14 cellular contexts compared by ENCODE assay signal in the genomic region with DNA sequence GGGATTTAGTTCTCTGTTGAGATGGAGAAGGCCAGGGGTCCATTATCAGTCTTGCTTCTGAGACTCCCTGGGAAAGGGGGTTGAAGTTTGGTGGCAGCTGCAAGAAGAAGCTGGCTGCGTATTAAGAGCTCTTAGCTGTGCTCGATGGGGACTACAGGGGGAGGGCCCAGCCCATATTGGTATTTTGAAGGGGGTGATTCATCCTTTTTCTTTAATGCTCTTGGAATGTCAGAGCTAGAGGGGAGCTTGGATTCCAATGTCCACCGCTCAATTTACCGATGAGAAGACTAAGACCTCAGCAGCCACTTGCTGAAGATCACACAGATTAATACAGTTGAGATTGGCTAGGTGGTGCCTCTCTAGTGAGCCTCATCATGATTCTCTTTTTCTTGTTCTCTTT. TPM values are rescaled to one million over a fixed set of nuclear protein-coding genes. Genes with fewer than 3 reads are reported as not detected.
DNase-seq lines count a peak whose midpoint lies in the region; ATAC-seq, FAIRE-seq and TF ChIP-seq lines count a peak whose summit lies in the region.
"Had no signal": no experiment of that assay in that cellular context is flagged by ENCODE, and none has a peak within 500 bp of the region (broad histone marks: within the 10 kb centered on the region; RNA-seq: fewer than 3 reads in every experiment).

No MANE protein-coding gene starts in this region.

- H2AFZ ChIP-seq in GM23338 = no peak overlapping the region
- no peak overlapping the region for H2AFZ ChIP-seq in mesenchymal stem cell (ENCODE audit: low read depth, low read length)

- no peaks in the 10 kb centered on the region for H3K9me3 Mint-ChIP-seq in GM23338

- peaks cover 19% of the 10 kb centered on the region for H3K4me1 ChIP-seq in GM23338 (ENCODE audit: insufficient read depth)
- peaks cover 29% of the 10 kb centered on the region for H3K4me1 ChIP-seq in mesenchymal stem cell (ENCODE audit: control insufficient read depth, insufficient read depth, low read depth, low read length)

- H3K27ac Mint-ChIP-seq in GM23338 = no peak overlapping the region

- no peak overlapping the region for H2BK120ac ChIP-seq in mesenchymal stem cell (ENCODE audit: low read depth, low read length)

- H3K36me3 Mint-ChIP-seq in GM23338 (ENCODE audit: low read depth) = no peaks in the 10 kb centered on the region; the same call in 2 of the 3 replicates

- CTCF ChIA-PET in HEK293T (lab: Yijun Ruan, JAX) = interaction anchor here (3.3 kb wide), 1 partner anchor 117 kb away, joined by 9 read pairs; no protein-coding TSS in a partner anchor

- H2AK5ac ChIP-seq in mesenchymal stem cell (ENCODE audit: low read length, severe bottlenecking) = no peak overlapping the region

- H3K23ac ChIP-seq in mesenchymal stem cell (ENCODE audit: low read length in 2 of 2) = no peak overlapping the region

- TF ChIP-seq CTCF in AG10803 (conservative IDR thresholded peaks at IDR 0.05; ENCODE audit: low read length) (no peak), GM23338 (conservative IDR thresholded peaks at IDR 0.05; ENCODE audit: low read depth in 2 of 2) (no peak)

- H4K20me1 ChIP-seq in GM23338 (replicated peaks; ENCODE audit: insufficient read depth) = peaks cover 6% of the 10 kb centered on the region; the same call in 1 of the 2 replicates

- H3K14ac ChIP-seq in mesenchymal stem cell (ENCODE audit: low read length in 2 of 2) = no peak overlapping the region

- H2BK5ac ChIP-seq in mesenchymal stem cell (ENCODE audit: low read depth, low read length, poor library complexity, severe bottlenecking) = no peak overlapping the region

- H3K4me2 ChIP-seq in GM23338 (peak overlapping the region; percentile 88; the same call in 1 of the 2 replicates), mesenchymal stem cell (ENCODE audit: low read length, poor library complexity, severe bottlenecking) (no peak overlapping the region)

- H3K9me3 ChIP-seq in mesenchymal stem cell (ENCODE audit: control insufficient read depth, low read length) = no peaks in the 10 kb centered on the region

- H3K9ac ChIP-seq in mesenchymal stem cell (ENCODE audit: low read length) = no peak overlapping the region

- DNase-seq in AG10803 (ENCODE audit: low read depth) = peak; percentile 49
- DNase-seq in GM23338 (ENCODE audit: low spot score) = peak; percentile 27
- DNase-seq in T1000 (lab: John Stamatoyannopoulos, UW) = peak; percentile 16
- DNase-seq in mesenchymal stem cell = peak; percentile 45
- no peak for DNase-seq in NCI-H2029 treated with DMSO at 0.1 percent for 48 hours (lab: John Stamatoyannopoulos, UW)
- DNase-seq in HEK293T (ENCODE audit: extremely low spot score) = no peak
- DNase-seq in frontal cortex (ENCODE audit: low spot score in 2 of 2) = no peak
- DNase-seq: activated CD4-positive, alpha-beta T cell treated with anti-CD3 and anti-CD28 coated beads for 4 hours; MV-4-11; NCI-H510A had no signal

- no peak overlapping the region for H4K8ac ChIP-seq in mesenchymal stem cell (ENCODE audit: low read length)

- H4K91ac ChIP-seq in mesenchymal stem cell (ENCODE audit: low read length) = no peak overlapping the region

- H3K9me2 ChIP-seq in GM23338 (ENCODE audit: insufficient read depth) = no peaks in the 10 kb centered on the region

- no peak for ATAC-seq in GM23338
- ATAC-seq in GM19463 (IDR thresholded peaks at IDR 0.05; ENCODE audit: unreplicated experiment) = no peak

- no peak overlapping the region for H2BK12ac ChIP-seq in mesenchymal stem cell (ENCODE audit: low read length in 2 of 2)

- FAIRE-seq in frontal cortex (lab: Jason Lieb, UNC) = no peak
- FAIRE-seq: GM19239 had no signal

- H3K4me3 ChIP-seq in AG10803 (ENCODE audit: low read length) = no peak overlapping the region
- no peak overlapping the region for H3K4me3 ChIP-seq in GM23338
- no peak overlapping the region for H3K4me3 ChIP-seq in mesenchymal stem cell (ENCODE audit: insufficient read depth in 1 of 2, low read depth in 1 of 2, low read length in 2 of 2)
- H3K4me3 ChIP-seq: skin epidermis had no signal

- peaks cover 63% of the 10 kb centered on the region for H3K27me3 ChIP-seq in GM23338 (ENCODE audit: insufficient read depth)
- peaks cover 25 to 72% of the 10 kb centered on the region in 2 experiments for H3K27me3 ChIP-seq in mesenchymal stem cell (ENCODE audit: control insufficient read depth in 1 of 2, insufficient read depth in 1 of 2, low read length in 2 of 2)

- no peak overlapping the region for H3K18ac ChIP-seq in mesenchymal stem cell (ENCODE audit: low read depth in 1 of 2, low read length in 2 of 2)

- H3K4me3 Mint-ChIP-seq in GM23338 = peak overlapping the region; percentile 88

- peaks cover 14% of the 10 kb centered on the region; the same call in 2 of the 3 replicates for H3K4me1 Mint-ChIP-seq in GM23338

- H3K27me3 Mint-ChIP-seq in GM23338 (ENCODE audit: insufficient read depth, low read depth, poor library complexity) = peaks cover 44% of the 10 kb centered on the region

- H3K79me1 ChIP-seq in mesenchymal stem cell (replicated peaks; ENCODE audit: low read length, poor library complexity, severe bottlenecking) = peaks cover 4% of the 10 kb centered on the region

- 17% methylated on average over 2 of the region's 4 CpGs for WGBS in mesenchymal stem cell

- H3F3A ChIP-seq in GM23338 (replicated peaks; ENCODE audit: low read depth) = peaks cover 7% of the 10 kb centered on the region; the same call in 1 of the 2 replicates

- H3K4ac ChIP-seq in mesenchymal stem cell (ENCODE audit: low read depth in 1 of 2, low read length in 2 of 2) = no peak overlapping the region

- no peak overlapping the region for H3K27ac ChIP-seq in GM23338 (ENCODE audit: low read depth)
- H3K27ac ChIP-seq in mesenchymal stem cell (ENCODE audit: low read length, poor library complexity, severe bottlenecking) = no peak overlapping the region
- H3K27ac ChIP-seq: skin epidermis had no signal

- H3K79me2 ChIP-seq in GM23338 (replicated peaks; ENCODE audit: insufficient read depth) = no peaks in the 10 kb centered on the region

- H3K36me3 ChIP-seq in GM23338 (ENCODE audit: insufficient read depth) (no peaks in the 10 kb centered on the region), mesenchymal stem cell (ENCODE audit: control insufficient read depth in 1 of 2, insufficient read depth in 2 of 2, low read depth in 1 of 2, low read length in 2 of 2) (no peaks in the 10 kb centered on the region)

- H2BK15ac ChIP-seq in mesenchymal stem cell (ENCODE audit: low read depth, poor library complexity, severe bottlenecking) = no peak overlapping the region

- POLR2A ChIA-PET in HEK293T (lab: Yijun Ruan, JAX) = interaction anchor here (1.8 kb wide), 1 partner anchor 39 kb away, joined by 7 read pairs; no protein-coding TSS in a partner anchor

TF ChIP-seq in GM23338, 12 proteins besides CTCF, POLR2A, EP300 and RAD21 (continues in another document):
- TF ChIP-seq, protein P1, sequence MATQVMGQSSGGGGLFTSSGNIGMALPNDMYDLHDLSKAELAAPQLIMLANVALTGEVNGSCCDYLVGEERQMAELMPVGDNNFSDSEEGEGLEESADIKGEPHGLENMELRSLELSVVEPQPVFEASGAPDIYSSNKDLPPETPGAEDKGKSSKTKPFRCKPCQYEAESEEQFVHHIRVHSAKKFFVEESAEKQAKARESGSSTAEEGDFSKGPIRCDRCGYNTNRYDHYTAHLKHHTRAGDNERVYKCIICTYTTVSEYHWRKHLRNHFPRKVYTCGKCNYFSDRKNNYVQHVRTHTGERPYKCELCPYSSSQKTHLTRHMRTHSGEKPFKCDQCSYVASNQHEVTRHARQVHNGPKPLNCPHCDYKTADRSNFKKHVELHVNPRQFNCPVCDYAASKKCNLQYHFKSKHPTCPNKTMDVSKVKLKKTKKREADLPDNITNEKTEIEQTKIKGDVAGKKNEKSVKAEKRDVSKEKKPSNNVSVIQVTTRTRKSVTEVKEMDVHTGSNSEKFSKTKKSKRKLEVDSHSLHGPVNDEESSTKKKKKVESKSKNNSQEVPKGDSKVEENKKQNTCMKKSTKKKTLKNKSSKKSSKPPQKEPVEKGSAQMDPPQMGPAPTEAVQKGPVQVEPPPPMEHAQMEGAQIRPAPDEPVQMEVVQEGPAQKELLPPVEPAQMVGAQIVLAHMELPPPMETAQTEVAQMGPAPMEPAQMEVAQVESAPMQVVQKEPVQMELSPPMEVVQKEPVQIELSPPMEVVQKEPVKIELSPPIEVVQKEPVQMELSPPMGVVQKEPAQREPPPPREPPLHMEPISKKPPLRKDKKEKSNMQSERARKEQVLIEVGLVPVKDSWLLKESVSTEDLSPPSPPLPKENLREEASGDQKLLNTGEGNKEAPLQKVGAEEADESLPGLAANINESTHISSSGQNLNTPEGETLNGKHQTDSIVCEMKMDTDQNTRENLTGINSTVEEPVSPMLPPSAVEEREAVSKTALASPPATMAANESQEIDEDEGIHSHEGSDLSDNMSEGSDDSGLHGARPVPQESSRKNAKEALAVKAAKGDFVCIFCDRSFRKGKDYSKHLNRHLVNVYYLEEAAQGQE (IDR thresholded peaks at IDR 0.05; ENCODE audit: unreplicated experiment) = no peak

TF ChIP-seq in HEK293T, 16 proteins besides CTCF, POLR2A, EP300 and RAD21:
- TF ChIP-seq TARDBP (IDR thresholded peaks at IDR 0.05) (no peak), SUZ12 (IDR thresholded peaks at IDR 0.05) (no peak), ARNT (IDR thresholded peaks at IDR 0.05) (no peak)
TF ChIP-seq in HEK293T: peak in this region for 0.

RNA-seq across cellular contexts. Expression of gene NOG, which starts 5.0 kb away (rescaled TPM):
- 0.66 and 0.89 TPM in 2 replicates for total RNA-seq in GM23338 (2014; rRNA removed; shearing (Covaris generic))
- polyA plus RNA-seq in GM23338 (2016; fragmentation: Nextera tagmentation; extraction: Ambion mirVana) = 0.39 and 0.89 TPM in 2 replicates
- polyA plus RNA-seq in mesenchymal stem cell (2013, experiment 1 of 2) = 8.7 TPM
- polyA plus RNA-seq in mesenchymal stem cell (2013, experiment 2 of 2) = 9.5 TPM
- total RNA-seq in frontal cortex = 7.7 TPM
- total RNA-seq: SK-MEL-5 had no signal

Comparison
In these comparisons a context has a peak if more than half of its experiments do, and no peak if none do; other contexts are left out.
1. DNase-seq: peak in AG10803 (single experiment), GM23338 (single experiment), T1000 (single experiment) and mesenchymal stem cell (single experiment); none in NCI-H2029 treated with DMSO at 0.1 percent for 48 hours (single experiment), HEK293T (single experiment) and frontal cortex (0 of 2).